Comparison of ENCODE assay signal across 26 cellular contexts in the genomic region with DNA sequence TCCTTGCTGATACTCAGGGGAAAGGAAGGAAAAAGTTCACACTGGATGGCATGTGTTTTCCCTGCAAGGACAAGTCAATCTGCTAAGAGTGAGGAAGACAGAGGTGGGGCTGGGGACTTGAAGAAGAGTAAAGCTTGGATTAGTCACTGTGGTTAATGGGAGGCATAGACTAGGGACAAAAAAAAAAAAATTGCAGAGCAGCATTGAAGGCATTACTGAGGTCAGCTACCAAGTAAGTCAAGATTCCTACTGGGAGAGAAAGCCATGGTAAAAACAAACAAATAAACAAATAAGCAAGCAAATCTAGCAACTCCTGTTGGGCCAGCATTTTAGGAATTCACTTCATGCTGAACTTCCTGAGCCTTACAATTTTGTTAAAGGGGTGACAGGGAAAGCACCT. TPM values are rescaled to one million over a fixed set of nuclear protein-coding genes. Genes with fewer than 3 reads are reported as not detected.
"Had no signal": no experiment of that assay in that cellular context is flagged by ENCODE, and none has a peak within 500 bp of the region (broad histone marks: within the 10 kb centered on the region; RNA-seq: fewer than 3 reads in every experiment).

No MANE protein-coding gene starts in this region.

- H2AFZ ChIP-seq: parathyroid adenoma had no signal

- H3K27me3 ChIP-seq: ascending aorta, colonic mucosa, right lobe of liver, stomach, suprapubic skin had no signal

- H3K9me3 ChIP-seq: adrenal gland, ascending aorta, breast epithelium, colonic mucosa, mucosa of descending colon, right lobe of liver, stomach, suprapubic skin, tibial nerve had no signal

- H3K27ac Mint-ChIP-seq: activated CD4-positive, alpha-beta T cell treated with anti-CD3 and anti-CD28 coated beads, Interleukin-2, amount 10 ng/mL, durations not matched to agents 7 days and 5 days; activated CD8-positive, alpha-beta T cell treated with anti-CD3 and anti-CD28 coated beads, Interleukin-2, amount 10 ng/mL, durations not matched to agents 7 days and 5 days; activated naive CD8-positive, alpha-beta T cell; activated T-helper 17 cell treated with anti-CD3 and anti-CD28 coated beads, Interleukin-2, amount 50 U/mL, for 72 hours; memory B cell; stimulated activated memory B cell treated with anti-CD40 and anti-IgM and Interleukin-4, amounts not matched to agents 10 μg/mL and 1 μg/mL and 100 μg/mL, for 72 hours had no signal

- ATAC-seq: activated CD8-positive, alpha-beta T cell treated with anti-CD3 and anti-CD28 coated beads, Interleukin-2, amount 10 ng/mL, durations not matched to agents 7 days and 5 days; activated T-helper 17 cell treated with anti-CD3 and anti-CD28 coated beads, Interleukin-2, amount 50 U/mL, for 72 hours; effector memory CD8-positive, alpha-beta T cell; left ventricle myocardium superior; mucosa of descending colon; right lobe of liver; stimulated activated memory B cell treated with anti-CD40 and anti-IgM and Interleukin-4, amounts not matched to agents 10 μg/mL and 1 μg/mL and 100 μg/mL, for 72 hours had no signal

- H3K4me3 Mint-ChIP-seq: activated CD4-positive, alpha-beta T cell treated with anti-CD3 and anti-CD28 coated beads, Interleukin-2, amount 10 ng/mL, durations not matched to agents 7 days and 5 days; activated CD8-positive, alpha-beta T cell treated with anti-CD3 and anti-CD28 coated beads, Interleukin-2, amount 10 ng/mL, durations not matched to agents 7 days and 5 days; activated naive CD8-positive, alpha-beta T cell; activated T-helper 17 cell treated with anti-CD3 and anti-CD28 coated beads, Interleukin-2, amount 50 U/mL, for 72 hours; effector memory CD8-positive, alpha-beta T cell; memory B cell; stimulated activated memory B cell treated with anti-CD40 and anti-IgM and Interleukin-4, amounts not matched to agents 10 μg/mL and 1 μg/mL and 100 μg/mL, for 72 hours had no signal

- H3K9me3 Mint-ChIP-seq: activated CD4-positive, alpha-beta T cell treated with anti-CD3 and anti-CD28 coated beads, Interleukin-2, amount 10 ng/mL, durations not matched to agents 7 days and 5 days; activated T-helper 17 cell treated with anti-CD3 and anti-CD28 coated beads, Interleukin-2, amount 50 U/mL, for 72 hours; stimulated activated memory B cell treated with anti-CD40 and anti-IgM and Interleukin-4, amounts not matched to agents 10 μg/mL and 1 μg/mL and 100 μg/mL, for 72 hours had no signal

- H3K4me1 Mint-ChIP-seq: activated CD4-positive, alpha-beta T cell treated with anti-CD3 and anti-CD28 coated beads, Interleukin-2, amount 10 ng/mL, durations not matched to agents 7 days and 5 days; activated T-helper 17 cell treated with anti-CD3 and anti-CD28 coated beads, Interleukin-2, amount 50 U/mL, for 72 hours; memory B cell; stimulated activated memory B cell treated with anti-CD40 and anti-IgM and Interleukin-4, amounts not matched to agents 10 μg/mL and 1 μg/mL and 100 μg/mL, for 72 hours had no signal

- DNase-seq: activated CD4-positive, alpha-beta T cell treated with anti-CD3 and anti-CD28 coated beads, Interleukin-2, amount 10 ng/mL, durations not matched to agents 7 days and 5 days; activated CD4-positive, CD25-positive, alpha-beta regulatory T cell treated with anti-CD3 and anti-CD28 coated beads, Interleukin-2, amount 50 U/mL, for 72 hours; activated CD8-positive, alpha-beta T cell treated with anti-CD3 and anti-CD28 coated beads, Interleukin-2, amount 10 ng/mL, durations not matched to agents 7 days and 5 days; activated T-cell treated with anti-CD3 and anti-CD28 coated beads, Interleukin-2, amount 50 U/mL, for 1 hour; adrenal gland; colonic mucosa; dorsolateral prefrontal cortex; effector memory CD8-positive, alpha-beta T cell; left ventricle myocardium superior; mucosa of descending colon; nucleus accumbens; right lobe of liver; small intestine; stomach had no signal

- H3K4me1 ChIP-seq: adrenal gland, ascending aorta, breast epithelium, colonic mucosa, parathyroid adenoma, right lobe of liver, stomach, suprapubic skin, tibial nerve had no signal

- H3K79me2 ChIP-seq: parathyroid adenoma had no signal

- H3K36me3 Mint-ChIP-seq: activated naive CD8-positive, alpha-beta T cell; memory B cell; stimulated activated memory B cell treated with anti-CD40 and anti-IgM and Interleukin-4, amounts not matched to agents 10 μg/mL and 1 μg/mL and 100 μg/mL, for 72 hours had no signal

- H3K36me3 ChIP-seq: adrenal gland, ascending aorta, breast epithelium, colonic mucosa, right lobe of liver, stomach, suprapubic skin, tibial nerve had no signal

- H3K4me3 ChIP-seq: adrenal gland, ascending aorta, breast epithelium, colonic mucosa, dorsolateral prefrontal cortex, mucosa of descending colon, right lobe of liver, stomach, suprapubic skin, tibial nerve had no signal

- H3K27ac ChIP-seq: adrenal gland, ascending aorta, breast epithelium, colonic mucosa, dorsolateral prefrontal cortex, epithelial cell of prostate, parathyroid adenoma, right lobe of liver, stomach, suprapubic skin, tibial nerve had no signal

RNA-seq across cellular contexts. Expression of a gene that starts 58.2 kb away (rescaled TPM):
- total RNA-seq: activated CD4-positive, alpha-beta T cell treated with anti-CD3 and anti-CD28 coated beads, Interleukin-2, amount 10 ng/mL, durations not matched to agents 7 days and 5 days; activated CD8-positive, alpha-beta T cell treated with anti-CD3 and anti-CD28 coated beads, Interleukin-2, amount 10 ng/mL, durations not matched to agents 7 days and 5 days; activated T-helper 17 cell treated with anti-CD3 and anti-CD28 coated beads, Interleukin-2, amount 50 U/mL, for 72 hours; pulmonary artery endothelial cell; T-helper 2 cell treated with Interferon-gamma antibody and Interleukin-4, amounts not matched to agents 100 ng/mL and 5 ng/mL, for 36 hours had no signal
